16 cellular contexts compared by ENCODE assay signal in genomic region chr11:120816711-120817110, GRCh38.
A peak's percentile ranks its signal among the peaks of the same experiment; 100 is the strongest.
DNase-seq lines count a peak whose midpoint lies in the region; ATAC-seq, FAIRE-seq and TF ChIP-seq lines count a peak whose summit lies in the region.
"Had no signal": no experiment of that assay in that cellular context is flagged by ENCODE, and none has a peak within 500 bp of the region (broad histone marks: within the 10 kb centered on the region; RNA-seq: fewer than 3 reads in every experiment).

No MANE protein-coding gene starts in this region.

- H3K4me3 Mint-ChIP-seq in brain, result no peak overlapping the region
- no peak overlapping the region for H3K4me3 Mint-ChIP-seq in stimulated activated effector memory CD8-positive, alpha-beta T cell treated with anti-CD3 and anti-CD28 coated beads, Interleukin-12 subunit alpha, Interleukin-12 subunit beta, amount 100 ng/mL, for 72 hours
- H3K4me3 Mint-ChIP-seq: B cell; CD4-positive, alpha-beta T cell; GM23338; IgD-negative memory B cell had no signal

- no peak for FAIRE-seq in HTR-8/SVneo (lab: Jason Lieb, UNC)
- FAIRE-seq: D721Med, H54 had no signal

- DNase-seq in mucosa of descending colon, result no peak
- no peak for DNase-seq in stimulated activated effector memory CD8-positive, alpha-beta T cell treated with anti-CD3 and anti-CD28 coated beads, Interleukin-12 subunit alpha, Interleukin-12 subunit beta, amount 100 ng/mL, for 72 hours (ENCODE audit: low spot score in 2 of 2)
- DNase-seq in HTR-8/SVneo (ENCODE audit: insufficient read length, low spot score), result no peak
- DNase-seq in activated naive CD4-positive, alpha-beta T cell treated with Interleukin-2 at 50 U/mL for 16 hours, result no peak
- DNase-seq: Caco-2; CD4-positive, alpha-beta T cell; DMS79; GF-D8; HCEC 1CT had no signal

- H3K4me1 Mint-ChIP-seq in brain, result peaks cover 25% of the 10 kb centered on the region
- no peaks in the 10 kb centered on the region for H3K4me1 Mint-ChIP-seq in stimulated activated effector memory CD8-positive, alpha-beta T cell treated with anti-CD3 and anti-CD28 coated beads, Interleukin-12 subunit alpha, Interleukin-12 subunit beta, amount 100 ng/mL, for 72 hours
- H3K4me1 Mint-ChIP-seq: B cell, GM23338, IgD-negative memory B cell had no signal

- no peaks in the 10 kb centered on the region for H3K9me3 ChIP-seq in mucosa of descending colon
- H3K9me3 ChIP-seq: Caco-2 had no signal

- H3K4me3 ChIP-seq in mucosa of descending colon, result no peak overlapping the region
- H3K4me3 ChIP-seq: GM23338 had no signal

- no peaks in the 10 kb centered on the region for H3K36me3 Mint-ChIP-seq in brain
- no peaks in the 10 kb centered on the region for H3K36me3 Mint-ChIP-seq in stimulated activated effector memory CD8-positive, alpha-beta T cell treated with anti-CD3 and anti-CD28 coated beads, Interleukin-12 subunit alpha, Interleukin-12 subunit beta, amount 100 ng/mL, for 72 hours
- H3K36me3 Mint-ChIP-seq: IgD-negative memory B cell had no signal

- H3K27ac ChIP-seq in C4-2B, result peak overlapping the region; percentile 60

- no peaks in the 10 kb centered on the region for H3K36me3 ChIP-seq in mucosa of descending colon (ENCODE audit: low read depth)

- H3K27ac Mint-ChIP-seq in brain, result peak overlapping the region in 4 of 5 experiments; percentile 12 to 49 (median 31)
- no peak overlapping the region for H3K27ac Mint-ChIP-seq in stimulated activated effector memory CD8-positive, alpha-beta T cell treated with anti-CD3 and anti-CD28 coated beads, Interleukin-12 subunit alpha, Interleukin-12 subunit beta, amount 100 ng/mL, for 72 hours
- H3K27ac Mint-ChIP-seq: B cell; CD4-positive, alpha-beta T cell; GM23338; IgD-negative memory B cell had no signal

- no peaks in the 10 kb centered on the region for H3K9me3 Mint-ChIP-seq in brain
- no peaks in the 10 kb centered on the region for H3K9me3 Mint-ChIP-seq in stimulated activated effector memory CD8-positive, alpha-beta T cell treated with anti-CD3 and anti-CD28 coated beads, Interleukin-12 subunit alpha, Interleukin-12 subunit beta, amount 100 ng/mL, for 72 hours
- H3K9me3 Mint-ChIP-seq: CD4-positive, alpha-beta T cell; GM23338 had no signal

- intact Hi-C loops in mucosa of descending colon (cut with DNase I, micrococcal nuclease), result no loop called here

- peaks cover 7% of the 10 kb centered on the region for H3K27me3 Mint-ChIP-seq in brain

- ATAC-seq in mucosa of descending colon, result peak; percentile 15
- ATAC-seq in stimulated activated effector memory CD8-positive, alpha-beta T cell treated with anti-CD3 and anti-CD28 coated beads, Interleukin-12 subunit alpha, Interleukin-12 subunit beta, amount 100 ng/mL, for 72 hours, result peak; percentile 17
- ATAC-seq: GM23338 had no signal

- TF ChIP-seq CTCF in C4-2B (conservative IDR thresholded peaks at IDR 0.05), result no peak
- TF ChIP-seq CTCF in brain (conservative IDR thresholded peaks at IDR 0.05), result no peak
- no peak for TF ChIP-seq CTCF in mucosa of descending colon (IDR thresholded peaks at IDR 0.05)

- H3K4me1 ChIP-seq in mucosa of descending colon (ENCODE audit: low read depth), result no peaks in the 10 kb centered on the region
- H3K4me1 ChIP-seq: Caco-2 had no signal
